10 cellular contexts compared by ENCODE assay signal in the genomic region with DNA sequence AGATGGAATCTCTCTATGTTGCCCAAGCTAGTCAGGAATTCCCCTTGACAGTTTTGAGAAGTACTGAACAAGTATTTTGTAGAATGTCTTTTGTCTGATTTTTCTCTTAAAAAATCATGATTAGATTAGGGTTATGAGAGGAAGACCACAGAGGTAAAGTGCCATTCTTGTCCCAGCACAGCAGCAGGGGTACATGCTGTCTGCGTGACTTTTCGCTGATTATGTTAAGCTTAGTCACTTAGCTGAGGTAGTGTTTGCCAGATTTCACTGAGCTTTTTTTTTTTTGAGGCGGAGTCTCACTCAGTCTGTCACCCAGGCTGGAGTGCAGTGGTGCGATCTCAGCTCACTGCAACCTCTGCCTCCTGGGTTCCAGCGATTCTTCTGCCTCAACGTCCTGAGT. TPM values are rescaled to one million over a fixed set of nuclear protein-coding genes. Genes with fewer than 3 reads are reported as not detected.
DNase-seq lines count a peak whose midpoint lies in the region; ATAC-seq and TF ChIP-seq lines count a peak whose summit lies in the region.
"Had no signal": no experiment of that assay in that cellular context is flagged by ENCODE, and none has a peak within 500 bp of the region (broad histone marks: within the 10 kb centered on the region; RNA-seq: fewer than 3 reads in every experiment).

No MANE protein-coding gene starts in this region.

- H3K27me3 Mint-ChIP-seq in Caco-2 (ENCODE audit: insufficient read depth, unreplicated experiment) (peaks cover 2% of the 10 kb centered on the region), HFFc6 (ENCODE audit: insufficient read depth) (no peaks in the 10 kb centered on the region), memory B cell (no peaks in the 10 kb centered on the region)

- no peaks in the 10 kb centered on the region for H3K9me3 ChIP-seq in Caco-2
- H3K9me3 ChIP-seq: SJCRH30 had no signal

- H3K27ac Mint-ChIP-seq in Caco-2 (ENCODE audit: unreplicated experiment) (peak overlapping the region; percentile 50), HFFc6 (peak overlapping the region; percentile 88), memory B cell (peak overlapping the region; percentile 92)
- peak overlapping the region; percentile 22 to 75 for H3K27ac Mint-ChIP-seq in activated naive CD4-positive, alpha-beta T cell treated with anti-CD3 and anti-CD28 coated beads, Interleukin-2, amount 50 U/mL, for 72 hours

- ATAC-seq in activated naive CD4-positive, alpha-beta T cell treated with anti-CD3 and anti-CD28 coated beads, Interleukin-2, amount 50 U/mL, for 72 hours, result peak; percentile 75 to 76
- ATAC-seq in memory B cell (ENCODE audit: low read depth) (peak; percentile 10), HG03196 (IDR thresholded peaks at IDR 0.05; ENCODE audit: unreplicated experiment) (no peak)

- H3K27me3 ChIP-seq in Caco-2 (replicated peaks; ENCODE audit: control insufficient read depth, insufficient read depth, low read length), result no peaks in the 10 kb centered on the region
- H3K27me3 ChIP-seq: SJCRH30 had no signal

- CTCF ChIA-PET in Caco-2 (lab: Charles Lee), result interaction anchor here (0.6 kb wide), 1 partner anchor 204 kb away, joined by 3 read pairs; no protein-coding TSS in a partner anchor

- TF ChIP-seq CTCF in Caco-2 (IDR thresholded peaks at IDR 0.05; ENCODE audit: insufficient read depth in 1 of 2, low read depth in 1 of 2, low read length in 1 of 2, severe bottlenecking in 1 of 2, unreplicated experiment in 1 of 2), result no peak
- no peak for TF ChIP-seq CTCF in HFFc6 (IDR thresholded peaks at IDR 0.05)

- H3K4me3 Mint-ChIP-seq in Caco-2 (ENCODE audit: unreplicated experiment) (no peak overlapping the region), HFFc6 (peak overlapping the region; percentile 41; the same call in 1 of the 2 replicates), memory B cell (peak overlapping the region; percentile 64)

- intact Hi-C loops in Caco-2 (cut with micrococcal nuclease; ENCODE audit: unreplicated experiment), result loop anchor here (2.0 kb wide), 1 partner anchor 63 kb away; no protein-coding TSS in a partner anchor

- H3K9me3 Mint-ChIP-seq in Caco-2 (ENCODE audit: unreplicated experiment) (no peaks in the 10 kb centered on the region), HFFc6 (no peaks in the 10 kb centered on the region), memory B cell (no peaks in the 10 kb centered on the region)
- no peaks in the 10 kb centered on the region for H3K9me3 Mint-ChIP-seq in activated naive CD4-positive, alpha-beta T cell treated with anti-CD3 and anti-CD28 coated beads, Interleukin-2, amount 50 U/mL, for 72 hours

- POLR2A ChIA-PET in Caco-2 (lab: Charles Lee), result no interaction called here

- no peaks in the 10 kb centered on the region for H3K36me3 Mint-ChIP-seq in Caco-2 (ENCODE audit: insufficient read depth, unreplicated experiment)
- no peaks in the 10 kb centered on the region for H3K36me3 Mint-ChIP-seq in HFFc6 (ENCODE audit: low read depth)
- H3K36me3 Mint-ChIP-seq in activated naive CD4-positive, alpha-beta T cell treated with anti-CD3 and anti-CD28 coated beads, Interleukin-2, amount 50 U/mL, for 72 hours, result no peaks in the 10 kb centered on the region
- H3K36me3 Mint-ChIP-seq in memory B cell, result no peaks in the 10 kb centered on the region

- DNase-seq in Caco-2 (no peak), HFFc6 (peak; percentile 48), memory B cell (ENCODE audit: low spot score in 2 of 2) (no peak), NCI-H748 treated with DMSO at 0.1 percent for 48 hours (lab: John Stamatoyannopoulos, UW) (no peak), SKM-1 (lab: John Stamatoyannopoulos, UW; ENCODE audit: unreplicated experiment) (no peak)
- no peak for DNase-seq in activated naive CD4-positive, alpha-beta T cell treated with anti-CD3 and anti-CD28 coated beads, Interleukin-2, amount 50 U/mL, for 72 hours (ENCODE audit: low spot score in 2 of 2)
- DNase-seq: NCI-H2171; SJCRH30; stimulated activated CD4-positive, alpha-beta T cell treated with anti-CD3 and anti-CD28 coated beads, Interleukin-2, amount 100 ng/mL, for 24 hours had no signal

- no peaks in the 10 kb centered on the region for H3K36me3 ChIP-seq in Caco-2 (ENCODE audit: control insufficient read depth, insufficient read depth, low read length)

- H3K4me3 ChIP-seq in Caco-2 (ENCODE audit: low read depth, low read length), result no peak overlapping the region
- H3K4me3 ChIP-seq: SJCRH30 had no signal

- no TSS peak for BruUV-seq in Caco-2 (replicated peaks; lab: Mats Ljungman, UMichigan)

- no peaks in the 10 kb centered on the region for H3K4me1 Mint-ChIP-seq in Caco-2 (ENCODE audit: low read depth, unreplicated experiment)
- H3K4me1 Mint-ChIP-seq in HFFc6 (ENCODE audit: low read depth), result peaks cover 58% of the 10 kb centered on the region
- peaks cover 32% of the 10 kb centered on the region for H3K4me1 Mint-ChIP-seq in memory B cell

- H3K4me1 ChIP-seq in Caco-2, result peaks cover 17% of the 10 kb centered on the region; the same call in 1 of the 2 replicates

RNA-seq across cellular contexts. Expression of a gene that starts 13.6 kb away (rescaled TPM):
- total RNA-seq in Caco-2 (2022), result 72.9 and 74.7 TPM in 2 replicates
- total RNA-seq in HFFc6 (2021; fragmentation: NEBNext Ultra II Directional; extraction: Animal tissue kit (Norgen Biotek cat#: 25700)), result 10 to 100 TPM; 18.1 to 23.1 (median 20.0) TPM
- total RNA-seq in activated naive CD4-positive, alpha-beta T cell treated with anti-CD3 and anti-CD28 coated beads, Interleukin-2, amount 50 U/mL, for 72 hours, result 10 to 100 TPM; 76.8 to 95.7 TPM
